ENCODE assay signal across 9 cellular contexts in the genomic region with DNA sequence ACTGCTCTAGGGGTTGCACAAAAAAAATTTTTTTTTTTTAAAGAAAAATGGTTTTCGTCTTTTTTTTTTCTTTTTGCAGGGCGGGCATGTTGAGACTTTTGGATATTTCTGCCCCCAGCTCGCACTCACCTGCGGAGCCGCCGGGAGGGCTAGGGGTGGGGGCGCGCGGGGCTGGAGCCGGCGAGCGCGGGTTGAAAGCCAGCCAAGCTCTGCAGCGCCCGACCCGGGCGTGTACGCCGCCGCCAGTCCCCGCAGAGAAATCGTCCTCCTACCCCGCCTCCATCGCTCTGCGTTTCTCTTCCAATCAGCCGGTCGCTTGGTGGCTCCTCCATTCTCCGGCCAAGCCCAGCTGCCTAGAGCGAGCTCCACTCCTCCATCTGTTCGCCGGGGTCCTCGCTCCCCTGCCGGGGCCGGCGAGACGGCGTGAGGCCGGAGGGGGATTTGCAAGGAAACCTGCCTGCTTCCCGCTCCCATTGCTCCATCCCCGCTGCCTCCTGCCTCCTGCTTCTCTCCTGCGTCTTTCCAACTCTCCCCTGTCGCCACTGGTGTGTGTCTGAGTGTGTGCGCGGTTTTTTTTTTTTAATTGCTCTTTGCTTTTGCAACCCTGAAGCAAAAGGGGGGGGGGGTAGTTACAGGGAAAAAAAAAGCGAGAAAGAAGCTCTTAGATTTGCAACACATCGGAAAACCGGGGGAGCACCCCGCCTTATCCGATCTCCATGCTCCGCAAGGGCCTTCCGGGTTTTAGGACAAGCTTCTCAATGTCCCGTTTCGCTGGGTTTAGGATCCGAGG. TPM values are rescaled to one million over a fixed set of nuclear protein-coding genes. Genes with fewer than 3 reads are reported as not detected.
DNase-seq lines count a peak whose midpoint lies in the region; ATAC-seq and TF ChIP-seq lines count a peak whose summit lies in the region.
"Had no signal": no experiment of that assay in that cellular context is flagged by ENCODE, and none has a peak within 500 bp of the region (broad histone marks: within the 10 kb centered on the region; RNA-seq: fewer than 3 reads in every experiment).

No MANE protein-coding gene starts in this region.

- H3K9me3 ChIP-seq in OCI-LY3 (ENCODE audit: insufficient read depth, low read length) (no peaks in the 10 kb centered on the region), esophagus (ENCODE audit: control insufficient read depth in 2 of 2, insufficient read depth in 1 of 2, low read depth in 1 of 2, low read length in 1 of 2) (no peaks in the 10 kb centered on the region), mucosa of descending colon (no peaks in the 10 kb centered on the region), stomach (no peaks in the 10 kb centered on the region)

- H3K79me2 ChIP-seq in OCI-LY3 (ENCODE audit: low read length), result peaks cover 47% of the 10 kb centered on the region

- TF ChIP-seq CTCF in OCI-LY3 (IDR thresholded peaks at IDR 0.05; ENCODE audit: low read depth, low read length) (no peak), mucosa of descending colon (IDR thresholded peaks at IDR 0.05) (no peak), stomach (IDR thresholded peaks at IDR 0.05) (no peak)

- in situ Hi-C loops in Caki2 (cut with HindIII; ENCODE audit: low pct_unique_long_range_greater_than_20kb, low sequenced_read_pairs), result no loop called here

- peak overlapping the region; percentile 92 for H3K4me3 Mint-ChIP-seq in activated T-cell treated with anti-CD3 and anti-CD28 coated beads, Interleukin-2, amount 50 U/mL, for 4 hours

- H3K4me1 ChIP-seq in OCI-LY3 (ENCODE audit: low read length) (peaks cover 21% of the 10 kb centered on the region), esophagus (ENCODE audit: control insufficient read depth in 2 of 2, insufficient read depth in 2 of 2, low read length in 1 of 2) (peaks cover 4 to 15% of the 10 kb centered on the region in 2 donors), mucosa of descending colon (ENCODE audit: low read depth) (peaks cover 29% of the 10 kb centered on the region), stomach (peaks cover 30 to 55% (median 43%) of the 10 kb centered on the region in 4 donors)

- no peaks in the 10 kb centered on the region for H4K20me1 ChIP-seq in OCI-LY3 (ENCODE audit: insufficient read depth, low read length)

- DNase-seq in Caki2 (ENCODE audit: low read depth), result peak; percentile 81
- DNase-seq in Jurkat, Clone E6-1 (ENCODE audit: low read depth, low spot score), result peak; percentile 54
- DNase-seq in activated T-cell treated with anti-CD3 and anti-CD28 coated beads, Interleukin-2, amount 50 U/mL, for 4 hours, result peak; percentile 40
- DNase-seq in mucosa of descending colon, result peak; percentile 81 to 85 (median 85)
- peak; percentile 82 for DNase-seq in stomach

- H3K4me1 Mint-ChIP-seq in activated T-cell treated with anti-CD3 and anti-CD28 coated beads, Interleukin-2, amount 50 U/mL, for 4 hours (ENCODE audit: low read depth), result peaks cover 25% of the 10 kb centered on the region

- H3K36me3 ChIP-seq in OCI-LY3 (replicated peaks; ENCODE audit: low read depth, low read length) (peaks cover 9% of the 10 kb centered on the region), esophagus (ENCODE audit: control insufficient read depth in 2 of 2, insufficient read depth in 2 of 2, low read length in 1 of 2) (peaks cover under 1 to 7% of the 10 kb centered on the region in 2 donors), mucosa of descending colon (ENCODE audit: low read depth) (no peaks in the 10 kb centered on the region), stomach (peaks cover 2 to 11% (median 8%) of the 10 kb centered on the region in 4 donors)

- H3K27ac ChIP-seq in OCI-LY3 (ENCODE audit: low read length), result peak overlapping the region; percentile 95
- peak overlapping the region; percentile 99 to 100 for H3K27ac ChIP-seq in esophagus (ENCODE audit: low read depth in 2 of 2, low read length in 1 of 2)
- peak overlapping the region; percentile 96 to 100 (median 99) for H3K27ac ChIP-seq in stomach

- TF ChIP-seq POLR2A in stomach (IDR thresholded peaks at IDR 0.05), result no peak

- peaks cover 10% of the 10 kb centered on the region for H3K36me3 Mint-ChIP-seq in activated T-cell treated with anti-CD3 and anti-CD28 coated beads, Interleukin-2, amount 50 U/mL, for 4 hours (ENCODE audit: insufficient read depth)

- H3K27me3 ChIP-seq in OCI-LY3 (ENCODE audit: low read depth, low read length) (no peaks in the 10 kb centered on the region), esophagus (ENCODE audit: control insufficient read depth in 1 of 2, insufficient read depth in 2 of 2, low read length in 2 of 2) (no peaks in the 10 kb centered on the region), stomach (no peaks in the 10 kb centered on the region)

- H2AFZ ChIP-seq in OCI-LY3 (ENCODE audit: low read depth, low read length), result no peak overlapping the region

- H3K9ac ChIP-seq in OCI-LY3 (ENCODE audit: low read length), result peak overlapping the region; percentile 99

- H3K4me3 ChIP-seq in Jurkat, Clone E6-1 (ENCODE audit: low read length), result peak overlapping the region; percentile 68
- peak overlapping the region; percentile 97 for H3K4me3 ChIP-seq in OCI-LY3 (ENCODE audit: low read length)
- H3K4me3 ChIP-seq in esophagus (ENCODE audit: low read depth in 1 of 2, low read length in 2 of 2), result peak overlapping the region; percentile 85 to 95
- H3K4me3 ChIP-seq in mucosa of descending colon, result peak overlapping the region; percentile 95
- H3K4me3 ChIP-seq in stomach, result peak overlapping the region; percentile 73 to 99 (median 86)

- no peaks in the 10 kb centered on the region for H3K27me3 Mint-ChIP-seq in activated T-cell treated with anti-CD3 and anti-CD28 coated beads, Interleukin-2, amount 50 U/mL, for 4 hours (ENCODE audit: low read depth)

- peak overlapping the region; percentile 85 for H3K4me2 ChIP-seq in OCI-LY3 (ENCODE audit: low read length)

- intact Hi-C loops in mucosa of descending colon (cut with DNase I, micrococcal nuclease) (no loop called here), stomach (cut with DNase I; ENCODE audit: low total_unique reads) (no loop called here)

- no peak for TF ChIP-seq EP300 in stomach (IDR thresholded peaks at IDR 0.05)

- 0 to 1% methylated on average over 54 of the region's 54 CpGs for WGBS in esophagus, 2 donors
- 0 to 1% (median 0%) methylated on average over 41 to 54 of the region's 54 CpGs for WGBS in stomach, 5 donors

- ATAC-seq in activated T-cell treated with anti-CD3 and anti-CD28 coated beads, Interleukin-2, amount 50 U/mL, for 4 hours, result peak; percentile 22 to 23
- ATAC-seq in mucosa of descending colon (peak; percentile 39), HG02885 (IDR thresholded peaks at IDR 0.05; ENCODE audit: poor library complexity, unreplicated experiment) (no peak)

- no peaks in the 10 kb centered on the region for H3K9me3 Mint-ChIP-seq in activated T-cell treated with anti-CD3 and anti-CD28 coated beads, Interleukin-2, amount 50 U/mL, for 4 hours

RNA-seq across cellular contexts. Expression of a gene that starts 1.8 kb away (rescaled TPM):
- total RNA-seq in Caki2 (2014; rRNA removed; shearing (Covaris generic); ENCODE audit: low replicate concordance), result 64.1 and 68.7 TPM in 2 replicates
- 98.0 TPM for polyA plus RNA-seq in Jurkat, Clone E6-1 (2012; ENCODE audit: insufficient read depth, insufficient read length)
- total RNA-seq in activated T-cell treated with anti-CD3 and anti-CD28 coated beads, Interleukin-2, amount 50 U/mL, for 4 hours, result 100 to 1,000 TPM; 147 to 158 (median 154) TPM
- polyA plus RNA-seq in esophagus, result 10 to 100 TPM; 30.3 to 35.2 TPM
- 10 to 100 TPM; 68.6 to 88.4 (median 73.4) TPM for total RNA-seq in mucosa of descending colon
- 100 to 1,000 TPM in 2 of 5 donors, 10 to 100 TPM in 3; 35.8 to 198 (median 59.4) TPM for total RNA-seq in stomach
- 10 to 100 TPM; 25.5 to 28.8 (median 27.4) TPM for polyA plus RNA-seq in stomach

RNA-seq across cellular contexts. Expression of a gene that starts 21.6 kb away (rescaled TPM):
- 19.9 and 28.8 TPM in 2 replicates for total RNA-seq in Caki2 (2014; rRNA removed; shearing (Covaris generic); ENCODE audit: low replicate concordance)
- polyA plus RNA-seq in Jurkat, Clone E6-1 (2012; ENCODE audit: insufficient read depth, insufficient read length), result 69.5 TPM
- 100 to 1,000 TPM; 101 to 111 (median 110) TPM for total RNA-seq in activated T-cell treated with anti-CD3 and anti-CD28 coated beads, Interleukin-2, amount 50 U/mL, for 4 hours
- 10 to 100 TPM; 32.9 to 44.3 TPM for polyA plus RNA-seq in esophagus
- 10 to 100 TPM; 86.8 to 96.4 (median 89.0) TPM for total RNA-seq in mucosa of descending colon
- 10 to 100 TPM; 11.1 to 57.4 (median 43.7) TPM for total RNA-seq in stomach
- 10 to 100 TPM; 21.0 to 29.9 (median 29.2) TPM for polyA plus RNA-seq in stomach

RNA-seq across cellular contexts. Expression of a gene that starts 34.5 kb away (rescaled TPM):
- 37.5 and 66.0 TPM in 2 replicates for total RNA-seq in Caki2 (2014; rRNA removed; shearing (Covaris generic); ENCODE audit: low replicate concordance)
- 18.4 TPM for polyA plus RNA-seq in Jurkat, Clone E6-1 (2012; ENCODE audit: insufficient read depth, insufficient read length)
- 10 to 100 TPM; 15.2 to 19.6 (median 17.9) TPM for total RNA-seq in activated T-cell treated with anti-CD3 and anti-CD28 coated beads, Interleukin-2, amount 50 U/mL, for 4 hours
- 10 to 100 TPM; 25.2 to 37.5 TPM for polyA plus RNA-seq in esophagus
- 10 to 100 TPM; 47.2 to 58.6 (median 49.1) TPM for total RNA-seq in mucosa of descending colon
- 10 to 100 TPM; 10.7 to 62.4 (median 16.2) TPM for total RNA-seq in stomach
- polyA plus RNA-seq in stomach, result 10 to 100 TPM; 16.2 to 37.8 (median 16.5) TPM

RNA-seq across cellular contexts. Expression of a gene that starts 46.7 kb away (rescaled TPM):
- total RNA-seq in Caki2 (2014; rRNA removed; shearing (Covaris generic); ENCODE audit: low replicate concordance), result not detected in 2 replicates
- not detected for polyA plus RNA-seq in Jurkat, Clone E6-1 (2012; ENCODE audit: insufficient read depth, insufficient read length)
- not detected for total RNA-seq in activated T-cell treated with anti-CD3 and anti-CD28 coated beads, Interleukin-2, amount 50 U/mL, for 4 hours
- polyA plus RNA-seq in esophagus (not detected), stomach (not detected)
- total RNA-seq in mucosa of descending colon (not detected), stomach (1 to 10 TPM in 1 of 5 donors, not detected in 4; 8.3 TPM)
- total RNA-seq: T-helper 2 cell treated with Interferon-gamma antibody and Interleukin-4, amounts not matched to agents 100 ng/mL and 5 ng/mL, for 36 hours had no signal

RNA-seq across cellular contexts. Expression of a gene that starts 50.8 kb away (rescaled TPM):
- not detected in 2 replicates for total RNA-seq in Caki2 (2014; rRNA removed; shearing (Covaris generic); ENCODE audit: low replicate concordance)
- 3.0 TPM for polyA plus RNA-seq in Jurkat, Clone E6-1 (2012; ENCODE audit: insufficient read depth, insufficient read length)
- total RNA-seq in activated T-cell treated with anti-CD3 and anti-CD28 coated beads, Interleukin-2, amount 50 U/mL, for 4 hours, result under 1 TPM in 2 of 3 donors, not detected in 1; 0.08 to 0.11 TPM
- under 1 TPM; 0.18 to 0.19 TPM for polyA plus RNA-seq in esophagus
- total RNA-seq in mucosa of descending colon, result 1 to 10 TPM in 1 of 3 donors, under 1 TPM in 1, not detected in 1; 0.29 to 1.7 TPM
- under 1 TPM in 1 of 5 donors, not detected in 4; 0.73 TPM for total RNA-seq in stomach
- polyA plus RNA-seq in stomach, result under 1 TPM in 2 of 3 donors, not detected in 1; 0.30 to 0.31 TPM
